Comparison of ENCODE assay signal across 8 cellular contexts in the genomic region with DNA sequence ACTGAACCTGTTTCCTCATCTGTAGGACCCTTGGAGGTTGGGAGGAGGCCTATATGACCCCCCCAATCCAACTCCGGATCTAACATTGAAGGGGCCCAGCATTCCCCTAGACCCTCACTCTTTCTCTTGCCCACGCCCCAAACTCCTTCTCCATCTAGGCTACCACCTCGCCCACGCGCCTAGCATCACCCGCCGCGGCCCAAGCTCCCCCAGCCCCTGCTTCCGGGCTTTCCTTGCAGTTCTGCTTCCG. TPM values are rescaled to one million over a fixed set of nuclear protein-coding genes. Genes with fewer than 3 reads are reported as not detected.
DNase-seq lines count a peak whose midpoint lies in the region; ATAC-seq and TF ChIP-seq lines count a peak whose summit lies in the region.

No MANE protein-coding gene starts in this region.

- DNase-seq in activated CD4-positive, CD25-positive, alpha-beta regulatory T cell treated with anti-CD3 and anti-CD28 coated beads, Interleukin-2, amount 50 U/mL, for 72 hours, result no peak
- peak in 4 of 34 experiments; percentile 6 to 41 (median 10) for DNase-seq in T-cell
- DNase-seq in natural killer cell treated with Interleukin-12 subunit alpha and Interleukin-12 subunit beta and Interleukin-15 and Interleukin-18, amount 100 ng/mL, for 72 hours (ENCODE audit: low spot score), result peak; percentile 84
- no peak for DNase-seq in tibial artery
- no peak for DNase-seq in NCI-H187 treated with DMSO at 0.1 percent for 48 hours (lab: John Stamatoyannopoulos, UW)

- H3K4me1 Mint-ChIP-seq in T-cell, result peaks cover 31 to 33% (median 32%) of the 10 kb centered on the region in 3 donors
- peaks cover 43% of the 10 kb centered on the region for H3K4me1 Mint-ChIP-seq in dendritic cell treated with granulocyte-macrophage colony-stimulating factor and Interleukin-4, amounts not matched to agents 40 ng/mL and 50 ng/mL, for 4 days (ENCODE audit: low read depth)
- peaks cover 20 to 25% of the 10 kb centered on the region in 2 donors for H3K4me1 Mint-ChIP-seq in natural killer cell treated with Interleukin-12 subunit alpha and Interleukin-12 subunit beta and Interleukin-15 and Interleukin-18, amount 100 ng/mL, for 72 hours (ENCODE audit: low read depth in 2 of 2)

- peaks cover 0 to 37% (median 12%) of the 10 kb centered on the region in 4 donors for H3K4me1 ChIP-seq in tibial artery

- H3K4me3 Mint-ChIP-seq in T-cell, result peak overlapping the region; percentile 79 to 93 (median 92)
- H3K4me3 Mint-ChIP-seq in dendritic cell treated with granulocyte-macrophage colony-stimulating factor and Interleukin-4, amounts not matched to agents 40 ng/mL and 50 ng/mL, for 4 days, result peak overlapping the region; percentile 82
- peak overlapping the region; percentile 96 for H3K4me3 Mint-ChIP-seq in natural killer cell treated with Interleukin-12 subunit alpha and Interleukin-12 subunit beta and Interleukin-15 and Interleukin-18, amount 100 ng/mL, for 72 hours

- peak; percentile 9 to 20 for ATAC-seq in activated CD4-positive, CD25-positive, alpha-beta regulatory T cell treated with anti-CD3 and anti-CD28 coated beads, Interleukin-2, amount 50 U/mL, for 24 hours
- ATAC-seq in T-cell (replicated peaks in 1 of 4) (peak in 1 of 4 experiments; percentile 35), GM18858 (IDR thresholded peaks at IDR 0.05; ENCODE audit: unreplicated experiment) (no peak)
- ATAC-seq in natural killer cell treated with Interleukin-12 subunit alpha and Interleukin-12 subunit beta and Interleukin-15 and Interleukin-18, amount 100 ng/mL, for 72 hours, result peak; percentile 59

- peaks cover 3% of the 10 kb centered on the region for H3K36me3 Mint-ChIP-seq in T-cell
- H3K36me3 Mint-ChIP-seq in dendritic cell treated with granulocyte-macrophage colony-stimulating factor and Interleukin-4, amounts not matched to agents 40 ng/mL and 50 ng/mL, for 4 days (ENCODE audit: low read depth), result peaks cover 6% of the 10 kb centered on the region
- no peaks in the 10 kb centered on the region for H3K36me3 Mint-ChIP-seq in natural killer cell treated with Interleukin-12 subunit alpha and Interleukin-12 subunit beta and Interleukin-15 and Interleukin-18, amount 100 ng/mL, for 72 hours

- peak overlapping the region; percentile 92 to 98 for H3K4me3 ChIP-seq in tibial artery

- H3K27me3 Mint-ChIP-seq in T-cell, result no peaks in the 10 kb centered on the region
- no peaks in the 10 kb centered on the region for H3K27me3 Mint-ChIP-seq in dendritic cell treated with granulocyte-macrophage colony-stimulating factor and Interleukin-4, amounts not matched to agents 40 ng/mL and 50 ng/mL, for 4 days
- no peaks in the 10 kb centered on the region for H3K27me3 Mint-ChIP-seq in natural killer cell treated with Interleukin-12 subunit alpha and Interleukin-12 subunit beta and Interleukin-15 and Interleukin-18, amount 100 ng/mL, for 72 hours

- POLR2A ChIA-PET in T-cell (lab: Charles Lee), result interaction anchor here in 1 of 2 donors (0.5 to 1.8 kb wide), 3 partner anchors 55 to 198 kb away, joined by 3 to 24 read pairs (median 4); partner anchors contain the start of genes COX14 and SMARCD1

- no peaks in the 10 kb centered on the region for H3K27me3 ChIP-seq in tibial artery

- no peak for TF ChIP-seq CTCF in tibial artery (IDR thresholded peaks at IDR 0.05)

- peak overlapping the region; percentile 92 for H3K27ac Mint-ChIP-seq in T-cell
- H3K27ac Mint-ChIP-seq in dendritic cell treated with granulocyte-macrophage colony-stimulating factor and Interleukin-4, amounts not matched to agents 40 ng/mL and 50 ng/mL, for 4 days, result peak overlapping the region; percentile 92
- peak overlapping the region; percentile 86 to 92 for H3K27ac Mint-ChIP-seq in natural killer cell treated with Interleukin-12 subunit alpha and Interleukin-12 subunit beta and Interleukin-15 and Interleukin-18, amount 100 ng/mL, for 72 hours

- intact Hi-C loops in dendritic cell treated with granulocyte-macrophage colony-stimulating factor and Interleukin-4, amounts not matched to agents 40 ng/mL and 50 ng/mL, for 4 days (cut with micrococcal nuclease), result loop anchor here (1.0 kb wide), 2 partner anchors 54 to 81 kb away; partner anchors contain the start of genes COX14 and SMARCD1
- intact Hi-C loops in tibial artery (cut with DNase I; ENCODE audit: low total_unique reads), result loop anchor here (5.0 kb wide), 1 partner anchor 54 kb away; the partner anchor contains the start of gene COX14

- H3K36me3 ChIP-seq in tibial artery, result no peaks in the 10 kb centered on the region

- H3K9me3 ChIP-seq in tibial artery, result no peaks in the 10 kb centered on the region

- H3K27ac ChIP-seq in tibial artery, result peak overlapping the region; percentile 96 to 98

- CTCF ChIA-PET in T-cell (lab: Charles Lee), result interaction anchor here (0.5 to 3.1 kb wide), 7 partner anchors 9 to 83 kb away, joined by 3 to 26 read pairs (median 6); partner anchors contain the start of gene COX14 (in 2 of the 2)

- no peaks in the 10 kb centered on the region for H3K9me3 Mint-ChIP-seq in T-cell
- no peaks in the 10 kb centered on the region for H3K9me3 Mint-ChIP-seq in dendritic cell treated with granulocyte-macrophage colony-stimulating factor and Interleukin-4, amounts not matched to agents 40 ng/mL and 50 ng/mL, for 4 days
- H3K9me3 Mint-ChIP-seq in natural killer cell treated with Interleukin-12 subunit alpha and Interleukin-12 subunit beta and Interleukin-15 and Interleukin-18, amount 100 ng/mL, for 72 hours, result no peaks in the 10 kb centered on the region

RNA-seq across cellular contexts. Expression of gene CERS5, which starts 0.5 kb away (rescaled TPM):
- total RNA-seq in T-cell, result 10 to 100 TPM; 41.1 to 58.5 (median 46.2) TPM
- total RNA-seq in natural killer cell treated with Interleukin-12 subunit alpha and Interleukin-12 subunit beta and Interleukin-15 and Interleukin-18, amount 100 ng/mL, for 72 hours, result 100 to 1,000 TPM in 1 of 2 donors, 10 to 100 TPM in 1; 72.1 to 115 TPM

RNA-seq across cellular contexts. Expression of gene COX14, which starts 54.7 kb away (rescaled TPM):
- total RNA-seq in T-cell, result 10 to 100 TPM; 38.0 to 49.9 (median 43.9) TPM
- total RNA-seq in natural killer cell treated with Interleukin-12 subunit alpha and Interleukin-12 subunit beta and Interleukin-15 and Interleukin-18, amount 100 ng/mL, for 72 hours, result 10 to 100 TPM; 39.9 to 51.2 TPM
